In genomic region chr2:23591111-23591510, GRCh38 we compare ENCODE assay signal across 18 cellular contexts.
A peak's percentile ranks its signal among the peaks of the same experiment; 100 is the strongest.
DNase-seq lines count a peak whose midpoint lies in the region; ATAC-seq, FAIRE-seq and TF ChIP-seq lines count a peak whose summit lies in the region.
"Had no signal": no experiment of that assay in that cellular context is flagged by ENCODE, and none has a peak within 500 bp of the region (broad histone marks: within the 10 kb centered on the region; RNA-seq: fewer than 3 reads in every experiment).

No MANE protein-coding gene starts in this region.

- H2BK5ac ChIP-seq in neuronal stem cell (ENCODE audit: low read length) = peak overlapping the region; percentile 15

- no peak overlapping the region for H3K27ac Mint-ChIP-seq in HFFc6

- H3K9me3 ChIP-seq in BLaER1 (no peaks in the 10 kb centered on the region), neuronal stem cell (replicated peaks in 1 of 2; ENCODE audit: control insufficient read depth in 2 of 2, insufficient read depth in 1 of 2, low read depth in 1 of 2, low read length in 2 of 2) (no peaks in the 10 kb centered on the region)

- no peak overlapping the region for H2BK15ac ChIP-seq in neuronal stem cell (ENCODE audit: low read length)

- H3K36me3 Mint-ChIP-seq in HFFc6 (ENCODE audit: low read depth) = no peaks in the 10 kb centered on the region
- H3K36me3 Mint-ChIP-seq: CD4-positive, alpha-beta memory T cell had no signal

- peak overlapping the region; percentile 21 for H3K18ac ChIP-seq in neuronal stem cell (ENCODE audit: low read length)

- TF ChIP-seq CTCF in HFFc6 (IDR thresholded peaks at IDR 0.05) = no peak

- no peak overlapping the region for H4K8ac ChIP-seq in neuronal stem cell (ENCODE audit: low read depth, low read length)

- DNase-seq in H7 = peak; percentile 39
- DNase-seq in left cardiac atrium = peak; percentile 50
- DNase-seq in neuronal stem cell (ENCODE audit: low spot score) = no peak
- no peak for DNase-seq in HFFc6
- DNase-seq in GM19239 (ENCODE audit: insufficient read length, low spot score) = no peak
- DNase-seq: ACHN; CD4-positive, alpha-beta memory T cell; DND-41; GF-D8; IMR-90; MV-4-11; NCI-H1436; NCI-H524 had no signal

- H2AK5ac ChIP-seq in neuronal stem cell (ENCODE audit: low read depth, low read length) = peak overlapping the region; percentile 65

- H3K27me3 Mint-ChIP-seq in HFFc6 (ENCODE audit: insufficient read depth) = peaks cover 2% of the 10 kb centered on the region

- H3K9ac ChIP-seq in BLaER1 (no peak overlapping the region), neuronal stem cell (ENCODE audit: low read depth, low read length, poor library complexity) (no peak overlapping the region)

- H3K4me2 ChIP-seq in BLaER1 (peak overlapping the region; percentile 53), neuronal stem cell (ENCODE audit: insufficient read depth, low read length, poor library complexity, severe bottlenecking) (no peak overlapping the region)

- ATAC-seq in left cardiac atrium (peak in 1 of 2 donors; percentile 32), HG03095 (IDR thresholded peaks at IDR 0.05; ENCODE audit: unreplicated experiment) (no peak), HG03460 (IDR thresholded peaks at IDR 0.05; ENCODE audit: unreplicated experiment) (no peak)

- intact Hi-C loops in left cardiac atrium (cut with DNase I) = no loop called here

- H3K4me1 ChIP-seq in BLaER1 = peaks cover 26% of the 10 kb centered on the region
- H3K4me1 ChIP-seq in neuronal stem cell (ENCODE audit: control insufficient read depth in 2 of 2, insufficient read depth in 1 of 2, low read depth in 1 of 2, low read length in 2 of 2) = peaks cover 27 to 28% of the 10 kb centered on the region in 2 donors

- H3K36me3 ChIP-seq in BLaER1 (no peaks in the 10 kb centered on the region), H7 (replicated peaks; ENCODE audit: control insufficient read depth, insufficient read depth, low read length) (no peaks in the 10 kb centered on the region), neuronal stem cell (replicated peaks in 1 of 2; ENCODE audit: control insufficient read depth in 2 of 2, insufficient read depth in 2 of 2, low read length in 2 of 2) (no peaks in the 10 kb centered on the region)

- 0 out of 2 replicates have a peak, but pooled peaks cover 4% of the 10 kb centered on the region for H3K27me3 ChIP-seq in BLaER1
- no peaks in the 10 kb centered on the region for H3K27me3 ChIP-seq in H7 (ENCODE audit: control insufficient read depth, insufficient read depth, low read length)
- H3K27me3 ChIP-seq in neuronal stem cell (ENCODE audit: control insufficient read depth in 3 of 3, insufficient read depth in 3 of 3, low read depth in 1 of 3, low read length in 3 of 3) = no peaks in the 10 kb centered on the region

- H3K14ac ChIP-seq in neuronal stem cell (ENCODE audit: low read length) = no peak overlapping the region

- H3K23ac ChIP-seq in neuronal stem cell (ENCODE audit: low read depth, low read length, poor library complexity) = no peak overlapping the region

- no peaks in the 10 kb centered on the region for H3K79me1 ChIP-seq in neuronal stem cell (ENCODE audit: low read depth, low read length)

- H3K4me1 Mint-ChIP-seq in HFFc6 (ENCODE audit: low read depth) = peaks cover 20% of the 10 kb centered on the region
- H3K4me1 Mint-ChIP-seq: CD4-positive, alpha-beta memory T cell had no signal

- WGBS in neuronal stem cell (ENCODE audit: extremely low coverage in 2 of 2, insufficient read length in 2 of 2, insufficient replicate concordance in 1 of 2), 2 donors = no CpG with 5 or more reads among the region's 7 CpGs

- no peak overlapping the region for H4K91ac ChIP-seq in neuronal stem cell (ENCODE audit: low read depth, low read length, poor library complexity)

- no peak overlapping the region for H3K27ac ChIP-seq in BLaER1
- no peak overlapping the region for H3K27ac ChIP-seq in neuronal stem cell (replicated peaks; ENCODE audit: low read length)

- H3K4ac ChIP-seq in neuronal stem cell (ENCODE audit: low read length) = no peak overlapping the region

- H4K20me1 ChIP-seq in BLaER1 = no peaks in the 10 kb centered on the region; the same call in 1 of the 2 replicates

- no peak overlapping the region for H2BK120ac ChIP-seq in neuronal stem cell (ENCODE audit: low read depth, low read length)

- H2BK12ac ChIP-seq in neuronal stem cell (ENCODE audit: low read length) = no peak overlapping the region

- no peak overlapping the region for H3K4me3 Mint-ChIP-seq in HFFc6
- H3K4me3 Mint-ChIP-seq: CD4-positive, alpha-beta memory T cell had no signal

- no peaks in the 10 kb centered on the region for H3K9me3 Mint-ChIP-seq in HFFc6
- H3K9me3 Mint-ChIP-seq: CD4-positive, alpha-beta memory T cell had no signal

- no peak overlapping the region for H2AFZ ChIP-seq in neuronal stem cell (ENCODE audit: low read length)

- no peak for FAIRE-seq in GM19239 (lab: Jason Lieb, UNC)
- FAIRE-seq: H1, RCC 7860 had no signal

- no peak overlapping the region for H3K4me3 ChIP-seq in BLaER1
- H3K4me3 ChIP-seq in H7 (ENCODE audit: insufficient read depth, low read depth, low read length) = no peak overlapping the region
- H3K4me3 ChIP-seq in neuronal stem cell (ENCODE audit: low read length in 2 of 2) = no peak overlapping the region

Comparison
In these comparisons a context has a peak if more than half of its experiments do, and no peak if none do; other contexts are left out.
1. DNase-seq: peak in H7 (single experiment) and left cardiac atrium (single experiment); none in neuronal stem cell (single experiment), HFFc6 (single experiment) and GM19239 (single experiment).